Comparison of ENCODE assay signal across 20 cellular contexts in the genomic region with DNA sequence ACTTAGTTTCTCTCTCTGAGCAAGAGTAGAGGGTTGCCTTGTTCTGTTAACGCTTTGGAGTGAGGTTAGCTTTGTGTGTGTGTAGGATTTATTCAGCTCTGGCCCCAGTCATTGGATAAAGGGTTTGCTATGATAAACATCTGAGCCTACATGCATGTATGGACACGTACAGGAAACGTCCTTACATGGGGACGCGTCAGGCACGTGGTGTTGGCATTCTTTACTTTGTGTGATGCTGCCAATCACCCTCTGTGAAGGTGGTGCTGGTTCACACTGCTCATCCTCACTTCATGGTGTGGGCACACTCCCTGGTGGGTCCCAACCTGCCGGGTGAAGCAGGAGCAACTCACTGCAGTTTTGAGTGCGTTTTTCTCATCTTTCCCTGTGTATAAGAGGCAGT. TPM values are rescaled to one million over a fixed set of nuclear protein-coding genes. Genes with fewer than 3 reads are reported as not detected.
DNase-seq lines count a peak whose midpoint lies in the region; ATAC-seq and TF ChIP-seq lines count a peak whose summit lies in the region.
"Had no signal": no experiment of that assay in that cellular context is flagged by ENCODE, and none has a peak within 500 bp of the region (broad histone marks: within the 10 kb centered on the region; RNA-seq: fewer than 3 reads in every experiment).

No MANE protein-coding gene starts in this region.

- H3K9me3 ChIP-seq in DND-41 (ENCODE audit: insufficient read depth, low read length, severe bottlenecking) (no peaks in the 10 kb centered on the region), GM23248 (ENCODE audit: low read depth) (no peaks in the 10 kb centered on the region), uterus (no peaks in the 10 kb centered on the region)
- H3K9me3 ChIP-seq: ascending aorta, right atrium auricular region, thyroid gland had no signal

- in situ Hi-C loops in GM23248 (cut with MboI) = no loop called here

- intact Hi-C loops in uterus (cut with DNase I; ENCODE audit: low total_unique reads) = no loop called here

- WGBS in GM23248 (ENCODE audit: low coverage in 1 of 2, low lambda C conversion rate in 2 of 2, missing lambda C conversion rate in 2 of 2), 2 experiments = 84 to 87% methylated on average over 8 of the region's 8 CpGs

- H3K9ac ChIP-seq in DND-41 (ENCODE audit: low read depth, low read length) = peak overlapping the region; percentile 47
- H3K9ac ChIP-seq in GM23248 = no peak overlapping the region

- H2AFZ ChIP-seq in DND-41 (ENCODE audit: low read depth, low read length) (peak overlapping the region; percentile 47), GM23248 (no peak overlapping the region)

- peak overlapping the region; percentile 21 for H3K4me2 ChIP-seq in DND-41 (ENCODE audit: insufficient read depth, low read length)
- H3K4me2 ChIP-seq in GM23248 (ENCODE audit: unreplicated experiment) = no peak overlapping the region

- peak overlapping the region; percentile 78 for H3K27ac ChIP-seq in DND-41 (ENCODE audit: low read length)
- no peak overlapping the region for H3K27ac ChIP-seq in GM23248
- no peak overlapping the region for H3K27ac ChIP-seq in substantia nigra (ENCODE audit: low read depth, low read length, poor library complexity, severe bottlenecking)
- no peak overlapping the region for H3K27ac ChIP-seq in uterus
- H3K27ac ChIP-seq: ascending aorta, right atrium auricular region, SK-N-MC, thyroid gland had no signal

- H3K79me2 ChIP-seq in DND-41 (ENCODE audit: insufficient read depth, low read length) (no peaks in the 10 kb centered on the region), GM23248 (ENCODE audit: insufficient read depth) (no peaks in the 10 kb centered on the region)

- H3K4me3 ChIP-seq in DND-41 (ENCODE audit: low read depth in 1 of 2, low read length in 2 of 2) = no peak overlapping the region
- H3K4me3 ChIP-seq in GM23248 = no peak overlapping the region
- no peak overlapping the region for H3K4me3 ChIP-seq in uterus
- H3K4me3 ChIP-seq: ascending aorta, right atrium auricular region, SK-N-MC, thyroid gland had no signal

- no peaks in the 10 kb centered on the region for H3K9me2 ChIP-seq in GM23248 (ENCODE audit: insufficient read depth)

- H3K4me1 ChIP-seq in DND-41 (ENCODE audit: insufficient read depth, low read length) (peaks cover 81% of the 10 kb centered on the region), GM23248 (ENCODE audit: insufficient read depth) (peaks cover 24% of the 10 kb centered on the region), uterus (no peaks in the 10 kb centered on the region)

- H3K27me3 ChIP-seq in DND-41 (ENCODE audit: insufficient read depth, low read length, poor library complexity) = no peaks in the 10 kb centered on the region
- no peaks in the 10 kb centered on the region for H3K27me3 ChIP-seq in GM23248 (replicated peaks; ENCODE audit: insufficient read depth)
- H3K27me3 ChIP-seq in uterus = no peaks in the 10 kb centered on the region
- H3K27me3 ChIP-seq: ascending aorta, right atrium auricular region, thyroid gland had no signal

- peaks cover 22% of the 10 kb centered on the region for H3F3A ChIP-seq in GM23248 (ENCODE audit: insufficient read depth)

- H4K20me1 ChIP-seq in DND-41 (ENCODE audit: insufficient read depth, low read length) (no peaks in the 10 kb centered on the region), GM23248 (ENCODE audit: insufficient read depth) (no peaks in the 10 kb centered on the region)

- H3K36me3 ChIP-seq in DND-41 (ENCODE audit: insufficient read depth, low read length) = no peaks in the 10 kb centered on the region
- no peaks in the 10 kb centered on the region for H3K36me3 ChIP-seq in GM23248 (ENCODE audit: low read depth)
- H3K36me3 ChIP-seq in uterus = no peaks in the 10 kb centered on the region
- H3K36me3 ChIP-seq: ascending aorta, right atrium auricular region, thyroid gland had no signal

- DNase-seq in DND-41 (peak; percentile 80), NCI-H1436 (lab: John Stamatoyannopoulos, UW) (peak; percentile 30), SHP77 treated with DMSO at 0.1 percent for 48 hours (lab: John Stamatoyannopoulos, UW) (peak; percentile 98), mesenteric fat pad (ENCODE audit: low spot score) (peak; percentile 57), GM23248 (no peak), GM03348 (ENCODE audit: low spot score) (no peak), substantia nigra (lab: John Stamatoyannopoulos, UW) (no peak), uterus (no peak)
- DNase-seq: activated CD8-positive, alpha-beta memory T cell treated with anti-CD3 and anti-CD28 coated beads for 24 hours; activated gamma-delta T cell; cortex of kidney; naive B cell; NCI-H1694 treated with DMSO at 0.1 percent for 48 hours; stimulated activated CD8-positive, alpha-beta memory T cell treated with anti-CD3 and anti-CD28 coated beads, Interleukin-4, amount 100 ng/mL, for 48 hours had no signal

- TF ChIP-seq CTCF in DND-41 (IDR thresholded peaks at IDR 0.05; ENCODE audit: borderline replicate concordance, extremely low read depth, low read length, poor library complexity, severe bottlenecking) (peak; percentile 11), uterus (IDR thresholded peaks at IDR 0.05) (no peak)

- TF ChIP-seq POLR2A in uterus (IDR thresholded peaks at IDR 0.05) = no peak

- peak; percentile 82 for ATAC-seq in DND-41 (ENCODE audit: insufficient read depth, low read depth)
- ATAC-seq: left lobe of liver had no signal

RNA-seq across cellular contexts. Expression of a gene that starts 53.4 kb away (rescaled TPM):
- total RNA-seq in mesenteric fat pad = 105 TPM
- not detected in 2 replicates for total RNA-seq in GM23248 (2014; rRNA removed; shearing (Covaris generic))
- polyA plus RNA-seq in GM23248 (2016; fragmentation: Nextera tagmentation; extraction: Ambion mirVana) = 0.03 TPM in 1 of 2 replicates, not detected in the other
- total RNA-seq in uterus = 100 to 1,000 TPM in 1 of 4 donors, 10 to 100 TPM in 3; 49.1 to 100 (median 76.4) TPM
- polyA plus RNA-seq: BJ had no signal

Comparison
In these comparisons a context has a peak if more than half of its experiments do, and no peak if none do; other contexts are left out.
1. DNase-seq: peak in DND-41 (single experiment), NCI-H1436 (single experiment), SHP77 treated with DMSO at 0.1 percent for 48 hours (single experiment) and mesenteric fat pad (single experiment); none in GM23248 (single experiment), GM03348 (single experiment), substantia nigra (0 of 49) and uterus (0 of 2).
2. RNA of a gene that starts 53.4 kb away (total RNA-seq): 105 TPM in mesenteric fat pad (single experiment) and 49.1 to 100 TPM in uterus; not detected in GM23248; every median in the first group is over 10 times any median in the second.